Comparison of ENCODE assay signal across 9 cellular contexts in the genomic region with DNA sequence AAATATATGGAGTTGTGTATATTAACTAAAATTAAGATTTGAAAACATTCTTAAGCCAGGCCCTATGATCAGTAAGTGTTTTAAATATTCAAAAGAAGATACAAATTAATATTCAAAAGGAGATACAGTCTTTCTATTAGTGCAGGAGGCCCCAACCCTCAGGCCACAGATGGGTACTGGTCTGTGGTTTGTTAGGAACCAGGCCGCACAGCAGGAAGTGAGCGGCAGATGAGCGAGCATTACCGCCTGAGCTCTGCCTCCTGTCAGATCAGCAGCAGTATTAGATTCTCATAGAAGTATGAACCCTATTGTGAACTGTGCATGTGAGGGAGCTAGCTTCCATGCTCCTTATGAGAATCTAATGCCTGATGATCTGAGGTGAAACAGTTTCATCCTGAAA.
DNase-seq lines count a peak whose midpoint lies in the region; ATAC-seq and FAIRE-seq lines count a peak whose summit lies in the region.
"Had no signal": no experiment of that assay in that cellular context is flagged by ENCODE, and none has a peak within 500 bp of the region (broad histone marks: within the 10 kb centered on the region; RNA-seq: fewer than 3 reads in every experiment).

No MANE protein-coding gene starts in this region.

- intact Hi-C loops in activated CD4-positive, alpha-beta T cell treated with anti-CD3 and anti-CD28 coated beads, Interleukin-2, amount 10 ng/mL, durations not matched to agents 24 days and 14 days (cut with micrococcal nuclease), result no loop called here

- H4K8ac ChIP-seq in trophoblast cell (ENCODE audit: low read depth, low read length), result no peak overlapping the region

- ATAC-seq in HG03175 (IDR thresholded peaks at IDR 0.05; ENCODE audit: unreplicated experiment) (peak; percentile 49), HG03045 (IDR thresholded peaks at IDR 0.05; ENCODE audit: unreplicated experiment) (no peak)

- peaks cover 12 to 24% of the 10 kb centered on the region in 2 experiments for H3K4me1 ChIP-seq in trophoblast cell (ENCODE audit: control insufficient read depth in 1 of 2, insufficient read depth in 2 of 2, low read length in 2 of 2)

- H3K36me3 Mint-ChIP-seq in activated CD4-positive, alpha-beta T cell treated with anti-CD3 and anti-CD28 coated beads, Interleukin-2, amount 10 ng/mL, durations not matched to agents 24 days and 14 days (ENCODE audit: low read depth), result no peaks in the 10 kb centered on the region

- no peak overlapping the region for H3K14ac ChIP-seq in trophoblast cell (ENCODE audit: low read length)

- no peak overlapping the region for H3K4me2 ChIP-seq in trophoblast cell (ENCODE audit: low read length)

- peak; percentile 48 for FAIRE-seq in GM18507 (lab: Jason Lieb, UNC)

- H2BK12ac ChIP-seq in trophoblast cell (ENCODE audit: low read length), result no peak overlapping the region

- no peaks in the 10 kb centered on the region for H3K36me3 ChIP-seq in trophoblast cell (ENCODE audit: control insufficient read depth in 1 of 2, insufficient read depth in 2 of 2, low read length in 2 of 2)

- H2BK120ac ChIP-seq in trophoblast cell (ENCODE audit: insufficient read depth, low read length, poor library complexity), result no peak overlapping the region

- H3K4me3 Mint-ChIP-seq in activated CD4-positive, alpha-beta T cell treated with anti-CD3 and anti-CD28 coated beads, Interleukin-2, amount 10 ng/mL, durations not matched to agents 24 days and 14 days, result no peak overlapping the region

- no peaks in the 10 kb centered on the region for H3K9me3 ChIP-seq in trophoblast cell (ENCODE audit: insufficient read depth, low read depth, low read length)

- H3K4ac ChIP-seq in trophoblast cell (ENCODE audit: low read depth, low read length), result no peak overlapping the region

- peak overlapping the region; percentile 13 for H2BK5ac ChIP-seq in trophoblast cell (ENCODE audit: low read depth, low read length, poor library complexity)

- no peak overlapping the region for H3K27ac Mint-ChIP-seq in activated CD4-positive, alpha-beta T cell treated with anti-CD3 and anti-CD28 coated beads, Interleukin-2, amount 10 ng/mL, durations not matched to agents 24 days and 14 days

- no peak overlapping the region for H3K4me3 ChIP-seq in trophoblast cell (ENCODE audit: low read depth, low read length)

- no peak overlapping the region for H3K9ac ChIP-seq in trophoblast cell (ENCODE audit: low read length)

- no peak overlapping the region for H3K18ac ChIP-seq in trophoblast cell (ENCODE audit: low read length)

- WGBS in trophoblast cell (ENCODE audit: extremely low coverage, insufficient coverage, insufficient read length), result no CpG with 5 or more reads among the region's 4 CpGs

- H3K79me1 ChIP-seq in trophoblast cell (ENCODE audit: low read length), result peaks cover 21% of the 10 kb centered on the region

- no peak overlapping the region for H2AK5ac ChIP-seq in trophoblast cell (ENCODE audit: low read length)

- H3K9me3 Mint-ChIP-seq in activated CD4-positive, alpha-beta T cell treated with anti-CD3 and anti-CD28 coated beads, Interleukin-2, amount 10 ng/mL, durations not matched to agents 24 days and 14 days, result no peaks in the 10 kb centered on the region

- no peak overlapping the region for H4K12ac ChIP-seq in trophoblast cell (ENCODE audit: low read depth, low read length)

- H3K27me3 Mint-ChIP-seq in activated CD4-positive, alpha-beta T cell treated with anti-CD3 and anti-CD28 coated beads, Interleukin-2, amount 10 ng/mL, durations not matched to agents 24 days and 14 days, result no peaks in the 10 kb centered on the region

- H4K91ac ChIP-seq in trophoblast cell (ENCODE audit: low read depth, low read length), result peak overlapping the region; percentile 56

- no peak overlapping the region for H3K27ac ChIP-seq in trophoblast cell (ENCODE audit: low read depth, low read length)

- peaks cover 37% of the 10 kb centered on the region for H3K4me1 Mint-ChIP-seq in activated CD4-positive, alpha-beta T cell treated with anti-CD3 and anti-CD28 coated beads, Interleukin-2, amount 10 ng/mL, durations not matched to agents 24 days and 14 days

- no peak for DNase-seq in GM18507 (ENCODE audit: extremely low spot score, insufficient read length, low read depth)
- DNase-seq in activated CD4-positive, alpha-beta T cell treated with anti-CD3 and anti-CD28 coated beads, Interleukin-2, amount 10 ng/mL, durations not matched to agents 24 days and 14 days, result peak; percentile 71
- no peak for DNase-seq in trophoblast cell
- DNase-seq in LoVo (ENCODE audit: low spot score), result no peak
- DNase-seq in NCI-H187 (lab: John Stamatoyannopoulos, UW), result no peak
- DNase-seq in AG08395 (ENCODE audit: low spot score), result no peak
- DNase-seq: mesendoderm had no signal

- H3K23ac ChIP-seq in trophoblast cell (ENCODE audit: low read length), result no peak overlapping the region

- H3K27me3 ChIP-seq in trophoblast cell (ENCODE audit: insufficient read depth, low read length), result no peaks in the 10 kb centered on the region

- H3K79me2 ChIP-seq in trophoblast cell (ENCODE audit: control insufficient read depth, insufficient read depth, low read length, poor library complexity), result no peaks in the 10 kb centered on the region

- no peak overlapping the region for H2AFZ ChIP-seq in trophoblast cell (ENCODE audit: insufficient read depth, low read length, poor library complexity)
